In genomic region chr1:86706018-86706417, GRCh38 we compare ENCODE assay signal across 8 cellular contexts. TPM values are rescaled to one million over a fixed set of nuclear protein-coding genes. Genes with fewer than 3 reads are reported as not detected.
DNase-seq lines count a peak whose midpoint lies in the region; ATAC-seq and TF ChIP-seq lines count a peak whose summit lies in the region.

No MANE protein-coding gene starts in this region.

- H3K27me3 Mint-ChIP-seq in GM23338 (ENCODE audit: insufficient read depth, low read depth, poor library complexity), result peaks cover 5% of the 10 kb centered on the region

- no peaks in the 10 kb centered on the region for H3K9me3 Mint-ChIP-seq in GM23338

- H3K36me3 ChIP-seq in GM23338 (ENCODE audit: insufficient read depth) (no peaks in the 10 kb centered on the region), RWPE2 (ENCODE audit: low read depth) (peaks cover 27% of the 10 kb centered on the region)

- H3K36me3 Mint-ChIP-seq in GM23338 (ENCODE audit: low read depth), result no peaks in the 10 kb centered on the region; the same call in 2 of the 3 replicates

- H3F3A ChIP-seq in GM23338 (replicated peaks; ENCODE audit: low read depth), result no peaks in the 10 kb centered on the region

- H3K4me1 Mint-ChIP-seq in GM23338, result peaks cover 25% of the 10 kb centered on the region

- peaks cover 54% of the 10 kb centered on the region for H3K79me2 ChIP-seq in GM23338 (replicated peaks; ENCODE audit: insufficient read depth)

- ATAC-seq in GM23338, result no peak
- ATAC-seq in RWPE2 (ENCODE audit: low read depth), result no peak
- ATAC-seq in GM19397 (IDR thresholded peaks at IDR 0.05; ENCODE audit: unreplicated experiment), result no peak
- ATAC-seq in HG02973 (IDR thresholded peaks at IDR 0.05; ENCODE audit: unreplicated experiment), result no peak

- H3K27ac ChIP-seq in GM23338 (ENCODE audit: low read depth) (no peak overlapping the region), RWPE2 (ENCODE audit: poor library complexity, severe bottlenecking) (peak overlapping the region; percentile 81)

- DNase-seq in GM23338 (ENCODE audit: low spot score), result no peak
- DNase-seq in RWPE2 (ENCODE audit: low spot score), result no peak
- peak; percentile 24 for DNase-seq in fibroblast of villous mesenchyme (ENCODE audit: low read depth)
- no peak for DNase-seq in skeletal muscle cell (ENCODE audit: low read depth)
- DNase-seq in NCI-H748 (lab: John Stamatoyannopoulos, UW; ENCODE audit: unreplicated experiment), result no peak
- no peak for DNase-seq in NCI-H1694 (lab: John Stamatoyannopoulos, UW)

- no peaks in the 10 kb centered on the region for H3K9me2 ChIP-seq in GM23338 (ENCODE audit: insufficient read depth)

- H4K20me1 ChIP-seq in GM23338 (replicated peaks; ENCODE audit: insufficient read depth), result no peaks in the 10 kb centered on the region

- peak overlapping the region; percentile 99 for H3K4me3 Mint-ChIP-seq in GM23338

- H3K27ac Mint-ChIP-seq in GM23338, result no peak overlapping the region

- TF ChIP-seq CTCF in GM23338 (conservative IDR thresholded peaks at IDR 0.05; ENCODE audit: low read depth in 2 of 2), result no peak
- no peak for TF ChIP-seq CTCF in RWPE2 (IDR thresholded peaks at IDR 0.05; ENCODE audit: poor library complexity, severe bottlenecking)
- TF ChIP-seq CTCF in fibroblast of villous mesenchyme (IDR thresholded peaks at IDR 0.05; ENCODE audit: insufficient read depth, low read depth, low read length), result no peak

- H3K4me2 ChIP-seq in GM23338, result peak overlapping the region; percentile 78

- H3K4me3 ChIP-seq in GM23338, result peak overlapping the region; percentile 82
- peak overlapping the region; percentile 70 for H3K4me3 ChIP-seq in RWPE2 (ENCODE audit: severe bottlenecking)
- peak overlapping the region; percentile 95 for H3K4me3 ChIP-seq in fibroblast of villous mesenchyme (ENCODE audit: low read depth, low read length)
- H3K4me3 ChIP-seq in skeletal muscle cell (ENCODE audit: low read depth, low read length), result peak overlapping the region; percentile 67

- no peak overlapping the region for H2AFZ ChIP-seq in GM23338

- no peaks in the 10 kb centered on the region for H3K9me3 ChIP-seq in RWPE2 (ENCODE audit: severe bottlenecking)

- peaks cover 17% of the 10 kb centered on the region for H3K4me1 ChIP-seq in GM23338 (ENCODE audit: insufficient read depth)
- peaks cover 16% of the 10 kb centered on the region for H3K4me1 ChIP-seq in RWPE2 (ENCODE audit: insufficient read depth, poor library complexity, severe bottlenecking)

- H3K27me3 ChIP-seq in GM23338 (ENCODE audit: insufficient read depth), result no peaks in the 10 kb centered on the region
- H3K27me3 ChIP-seq in RWPE2 (ENCODE audit: insufficient read depth, poor library complexity, severe bottlenecking), result no peaks in the 10 kb centered on the region

TF ChIP-seq in GM23338, 12 proteins besides CTCF, POLR2A, EP300 and RAD21:
- TF ChIP-seq JUNB (IDR thresholded peaks at IDR 0.05; ENCODE audit: unreplicated experiment) (no peak), CREB1 (CRISPR knock-in tag; IDR thresholded peaks at IDR 0.05; ENCODE audit: low read depth) (no peak), STAT1 (IDR thresholded peaks at IDR 0.05; ENCODE audit: unreplicated experiment) (no peak), EZH2 (IDR thresholded peaks at IDR 0.05; ENCODE audit: low read depth, unreplicated experiment) (no peak), EZH2phosphoT487 (IDR thresholded peaks at IDR 0.05; ENCODE audit: unreplicated experiment) (no peak), REST (IDR thresholded peaks at IDR 0.05; ENCODE audit: unreplicated experiment) (no peak), ZNF114 (CRISPR knock-in tag; IDR thresholded peaks at IDR 0.05) (no peak), ZNF462 (CRISPR knock-in tag; IDR thresholded peaks at IDR 0.05) (no peak)

RNA-seq across cellular contexts. Expression of gene SH3GLB1, which starts 1.6 kb away (rescaled TPM):
- total RNA-seq in GM23338 (2014; rRNA removed; shearing (Covaris generic)), result 16.4 and 21.4 TPM in 2 replicates
- polyA plus RNA-seq in GM23338 (2016; fragmentation: Nextera tagmentation; extraction: Ambion mirVana), result 27.1 and 29.4 TPM in 2 replicates
- 44.5 and 47.9 TPM in 2 replicates for total RNA-seq in fibroblast of villous mesenchyme
